In genomic region chr3:10753964-10754363, GRCh38 we compare ENCODE assay signal across 8 cellular contexts.
DNase-seq lines count a peak whose midpoint lies in the region; ATAC-seq and TF ChIP-seq lines count a peak whose summit lies in the region.

No MANE protein-coding gene starts in this region.

- no peaks in the 10 kb centered on the region for H3K4me1 ChIP-seq in uterus

- intact Hi-C loops in uterus (cut with DNase I; ENCODE audit: low total_unique reads): no loop called here

- no peak overlapping the region for H3K4me3 Mint-ChIP-seq in WTC11

- H3K4me3 ChIP-seq in fibroblast of mammary gland (ENCODE audit: control insufficient read depth, low read depth, low read length) (no peak overlapping the region), uterus (no peak overlapping the region)

- H3K4me1 Mint-ChIP-seq in WTC11: no peaks in the 10 kb centered on the region

- no peak overlapping the region for H3K27ac ChIP-seq in uterus

- no peaks in the 10 kb centered on the region for H3K36me3 Mint-ChIP-seq in WTC11

- H3K27me3 ChIP-seq in uterus: no peaks in the 10 kb centered on the region

- H3K9me3 ChIP-seq in uterus: no peaks in the 10 kb centered on the region

- H3K27me3 Mint-ChIP-seq in WTC11 (ENCODE audit: low read depth): peaks cover 25% of the 10 kb centered on the region

- H3K36me3 ChIP-seq in uterus: no peaks in the 10 kb centered on the region

- ATAC-seq in WTC11: peak; percentile 85
- no peak for ATAC-seq in GM19351 (IDR thresholded peaks at IDR 0.05; ENCODE audit: unreplicated experiment)
- ATAC-seq in GM21825 (IDR thresholded peaks at IDR 0.05; ENCODE audit: unreplicated experiment): no peak
- ATAC-seq in GM19467 (IDR thresholded peaks at IDR 0.05; ENCODE audit: unreplicated experiment): no peak

- CTCF ChIA-PET in WTC11 (lab: Charles Lee): interaction anchor here (1.2 to 1.4 kb wide), 3 partner anchors 15 to 188 kb away, joined by 4 to 8 read pairs (median 5); no protein-coding TSS in a partner anchor

- no peak for TF ChIP-seq CTCF in WTC11 (IDR thresholded peaks at IDR 0.05)
- TF ChIP-seq CTCF in fibroblast of mammary gland (conservative IDR thresholded peaks at IDR 0.05; ENCODE audit: control insufficient read depth, insufficient read depth, low read depth, low read length): no peak
- TF ChIP-seq CTCF in uterus (IDR thresholded peaks at IDR 0.05): no peak

- POLR2A ChIA-PET in WTC11 (lab: Charles Lee): no interaction called here

- no peak overlapping the region for H3K27ac Mint-ChIP-seq in WTC11

- DNase-seq in HS-27A (ENCODE audit: low read depth) (peak; percentile 14), WTC11 (ENCODE audit: low spot score) (peak; percentile 86), fibroblast of mammary gland (ENCODE audit: low read depth) (peak; percentile 28), uterus (no peak)
- DNase-seq in stimulated activated CD4-positive, alpha-beta T cell treated with anti-CD3 and anti-CD28 coated beads, Interleukin-1b, Interleukin-23, amount 100 ng/mL, for 48 hours: peak; percentile 34

- TF ChIP-seq POLR2A in uterus (IDR thresholded peaks at IDR 0.05): no peak

- H3K9me3 Mint-ChIP-seq in WTC11: no peaks in the 10 kb centered on the region

TF ChIP-seq in WTC11, 78 proteins besides CTCF, POLR2A, EP300 and RAD21 (continues in another document):
- no peak for TF ChIP-seq RELA (CRISPR knock-in tag; IDR thresholded peaks at IDR 0.05; ENCODE audit: borderline replicate concordance)
- TF ChIP-seq, protein P1, sequence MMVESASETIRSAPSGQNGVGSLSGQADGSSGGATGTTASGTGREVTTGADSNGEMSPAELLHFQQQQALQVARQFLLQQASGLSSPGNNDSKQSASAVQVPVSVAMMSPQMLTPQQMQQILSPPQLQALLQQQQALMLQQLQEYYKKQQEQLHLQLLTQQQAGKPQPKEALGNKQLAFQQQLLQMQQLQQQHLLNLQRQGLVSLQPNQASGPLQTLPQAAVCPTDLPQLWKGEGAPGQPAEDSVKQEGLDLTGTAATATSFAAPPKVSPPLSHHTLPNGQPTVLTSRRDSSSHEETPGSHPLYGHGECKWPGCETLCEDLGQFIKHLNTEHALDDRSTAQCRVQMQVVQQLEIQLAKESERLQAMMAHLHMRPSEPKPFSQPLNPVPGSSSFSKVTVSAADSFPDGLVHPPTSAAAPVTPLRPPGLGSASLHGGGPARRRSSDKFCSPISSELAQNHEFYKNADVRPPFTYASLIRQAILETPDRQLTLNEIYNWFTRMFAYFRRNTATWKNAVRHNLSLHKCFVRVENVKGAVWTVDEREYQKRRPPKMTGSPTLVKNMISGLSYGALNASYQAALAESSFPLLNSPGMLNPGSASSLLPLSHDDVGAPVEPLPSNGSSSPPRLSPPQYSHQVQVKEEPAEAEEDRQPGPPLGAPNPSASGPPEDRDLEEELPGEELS (CRISPR knock-in tag; IDR thresholded peaks at IDR 0.05): peak; percentile 86
- TF ChIP-seq AFF4 (CRISPR knock-in tag; IDR thresholded peaks at IDR 0.05; ENCODE audit: borderline replicate concordance): no peak
- peak; percentile 58; the same call in 1 of the 2 replicates for TF ChIP-seq FOXK1 (CRISPR knock-in tag; IDR thresholded peaks at IDR 0.05)
- TF ChIP-seq E2F5 (CRISPR knock-in tag; IDR thresholded peaks at IDR 0.05): no peak
- TF ChIP-seq E2F1 (CRISPR knock-in tag; IDR thresholded peaks at IDR 0.05): no peak
- no peak for TF ChIP-seq USF2 (CRISPR knock-in tag; IDR thresholded peaks at IDR 0.05)
- TF ChIP-seq NFATC4 (CRISPR knock-in tag; IDR thresholded peaks at IDR 0.05): no peak
- TF ChIP-seq, protein P2, sequence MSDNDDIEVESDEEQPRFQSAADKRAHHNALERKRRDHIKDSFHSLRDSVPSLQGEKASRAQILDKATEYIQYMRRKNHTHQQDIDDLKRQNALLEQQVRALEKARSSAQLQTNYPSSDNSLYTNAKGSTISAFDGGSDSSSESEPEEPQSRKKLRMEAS (CRISPR knock-in tag; IDR thresholded peaks at IDR 0.05): no peak; the same call in 1 of the 2 replicates
- TF ChIP-seq TEAD1 (CRISPR knock-in tag; IDR thresholded peaks at IDR 0.05): 0 out of 2 replicates have a peak, but pooled peaks have one; percentile 51
- TF ChIP-seq RORB (CRISPR knock-in tag; IDR thresholded peaks at IDR 0.05): no peak
- TF ChIP-seq, protein P3, sequence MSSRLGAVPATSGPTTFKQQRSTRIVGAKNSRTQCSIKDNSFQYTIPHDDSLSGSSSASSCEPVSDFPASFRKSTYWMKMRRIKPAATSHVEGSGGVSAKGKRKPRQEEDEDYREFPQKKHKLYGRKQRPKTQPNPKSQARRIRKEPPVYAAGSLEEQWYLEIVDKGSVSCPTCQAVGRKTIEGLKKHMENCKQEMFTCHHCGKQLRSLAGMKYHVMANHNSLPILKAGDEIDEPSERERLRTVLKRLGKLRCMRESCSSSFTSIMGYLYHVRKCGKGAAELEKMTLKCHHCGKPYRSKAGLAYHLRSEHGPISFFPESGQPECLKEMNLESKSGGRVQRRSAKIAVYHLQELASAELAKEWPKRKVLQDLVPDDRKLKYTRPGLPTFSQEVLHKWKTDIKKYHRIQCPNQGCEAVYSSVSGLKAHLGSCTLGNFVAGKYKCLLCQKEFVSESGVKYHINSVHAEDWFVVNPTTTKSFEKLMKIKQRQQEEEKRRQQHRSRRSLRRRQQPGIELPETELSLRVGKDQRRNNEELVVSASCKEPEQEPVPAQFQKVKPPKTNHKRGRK (CRISPR knock-in tag; IDR thresholded peaks at IDR 0.05; ENCODE audit: borderline replicate concordance): no peak
- no peak for TF ChIP-seq ETV6 (CRISPR knock-in tag; IDR thresholded peaks at IDR 0.05)
- TF ChIP-seq ZMAT4 (CRISPR knock-in tag; IDR thresholded peaks at IDR 0.05): no peak

Comparison
In these comparisons a context has a peak if more than half of its experiments do, and no peak if none do; other contexts are left out.
1. DNase-seq: peak in HS-27A (single experiment), WTC11 (single experiment), fibroblast of mammary gland (single experiment) and stimulated activated CD4-positive, alpha-beta T cell treated with anti-CD3 and anti-CD28 coated beads, Interleukin-1b, Interleukin-23, amount 100 ng/mL, for 48 hours (single experiment); none in uterus (0 of 2).